In genomic region chr16:66116163-66116792, GRCh38 we compare ENCODE assay signal across 32 cellular contexts.
A peak's percentile ranks its signal among the peaks of the same experiment; 100 is the strongest.
DNase-seq lines count a peak whose midpoint lies in the region; ATAC-seq, FAIRE-seq and TF ChIP-seq lines count a peak whose summit lies in the region.
"Had no signal": no experiment of that assay in that cellular context is flagged by ENCODE, and none has a peak within 500 bp of the region (broad histone marks: within the 10 kb centered on the region; RNA-seq: fewer than 3 reads in every experiment).

No MANE protein-coding gene starts in this region.

- no peak overlapping the region for H3K4me3 Mint-ChIP-seq in MCF 10A (ENCODE audit: unreplicated experiment)
- H3K4me3 Mint-ChIP-seq: activated CD8-positive, alpha-beta T cell treated with anti-CD3 and anti-CD28 coated beads, Interleukin-2, amount 10 ng/mL, durations not matched to agents 7 days and 5 days; dendritic cell treated with granulocyte-macrophage colony-stimulating factor and Interleukin-4, amounts not matched to agents 40 ng/mL and 50 ng/mL, for 4 days; immature natural killer cell; natural killer cell treated with Interleukin-12 subunit alpha and Interleukin-12 subunit beta and Interleukin-15 and Interleukin-18, amount 100 ng/mL, for 72 hours; stimulated activated naive CD8-positive, alpha-beta T cell treated with anti-CD3 and anti-CD28 coated beads, Interleukin-15, Interleukin-2, amounts not matched to agents 100 ng/mL and 50 ng/mL, for 24 hours; T-helper 1 cell treated with Interleukin-12 subunit alpha and Interleukin-12 subunit beta and Interleukin-4 antibody, amounts not matched to agents 30 μg/mL and 1 μg/mL, for 36 hours had no signal

- H4K20me1 ChIP-seq in K562 (replicated peaks; ENCODE audit: control insufficient read depth, insufficient read depth, low read length), result no peaks in the 10 kb centered on the region

- no peak for TF ChIP-seq RAD21 in K562 (CRISPR knock-in tag; conservative IDR thresholded peaks at IDR 0.05 in 1 of 2, IDR thresholded peaks at IDR 0.05 in 1 of 2)

- no peak for ATAC-seq in K562
- ATAC-seq: activated CD8-positive, alpha-beta T cell treated with anti-CD3 and anti-CD28 coated beads, Interleukin-2, amount 10 ng/mL, durations not matched to agents 7 days and 5 days; GM12878; heart right ventricle; natural killer cell treated with Interleukin-12 subunit alpha and Interleukin-12 subunit beta and Interleukin-15 and Interleukin-18, amount 100 ng/mL, for 72 hours had no signal

- H3K27ac Mint-ChIP-seq in MCF 10A (ENCODE audit: low read depth, unreplicated experiment), result no peak overlapping the region
- H3K27ac Mint-ChIP-seq: activated CD8-positive, alpha-beta T cell treated with anti-CD3 and anti-CD28 coated beads, Interleukin-2, amount 10 ng/mL, durations not matched to agents 7 days and 5 days; dendritic cell treated with granulocyte-macrophage colony-stimulating factor and Interleukin-4, amounts not matched to agents 40 ng/mL and 50 ng/mL, for 4 days; immature natural killer cell; natural killer cell treated with Interleukin-12 subunit alpha and Interleukin-12 subunit beta and Interleukin-15 and Interleukin-18, amount 100 ng/mL, for 72 hours; stimulated activated naive CD8-positive, alpha-beta T cell treated with anti-CD3 and anti-CD28 coated beads, Interleukin-15, Interleukin-2, amounts not matched to agents 100 ng/mL and 50 ng/mL, for 24 hours; T-helper 1 cell treated with Interleukin-12 subunit alpha and Interleukin-12 subunit beta and Interleukin-4 antibody, amounts not matched to agents 30 μg/mL and 1 μg/mL, for 36 hours had no signal

- H3K9me1 ChIP-seq in K562 (ENCODE audit: control insufficient read depth, insufficient read depth, low read length), result no peaks in the 10 kb centered on the region

- no peaks in the 10 kb centered on the region for H3K79me2 ChIP-seq in K562 (ENCODE audit: control insufficient read depth, insufficient read depth, low read length)

- no peak overlapping the region for H2AFZ ChIP-seq in K562 (ENCODE audit: low read depth, low read length)

- no peaks in the 10 kb centered on the region for H3K4me1 Mint-ChIP-seq in MCF 10A (ENCODE audit: insufficient read depth, unreplicated experiment)
- H3K4me1 Mint-ChIP-seq: immature natural killer cell had no signal

- CTCF ChIA-PET in MCF 10A (lab: Yijun Ruan, JAX) (interaction anchor here (1.3 kb wide), 1 partner anchor 13 kb away, joined by 3 read pairs; no protein-coding TSS in a partner anchor), K562 (lab: Yijun Ruan, JAX; ENCODE audit: low intra/inter-chr PET ratio) (no interaction called here)

- H3K4me3 ChIP-seq in breast epithelium (no peak overlapping the region), K562 (no peak overlapping the region), fibroblast of villous mesenchyme (ENCODE audit: low read depth, low read length) (no peak overlapping the region), dorsolateral prefrontal cortex (no peak overlapping the region)
- H3K4me3 ChIP-seq: cardiac muscle cell, GM12878, heart right ventricle, left ventricle myocardium inferior, ovary, SK-N-MC, tibial artery had no signal

- BruUV-seq in MCF 10A (replicated peaks; lab: Mats Ljungman, UMichigan), result no TSS peak
- no TSS peak for BruUV-seq in K562 (replicated peaks; lab: Mats Ljungman, UMichigan)

- no peak overlapping the region for H3K4me2 ChIP-seq in K562 (ENCODE audit: insufficient read depth, low read length)

- intact Hi-C loops in MCF 10A (cut with micrococcal nuclease), result no loop called here
- intact Hi-C loops in breast epithelium (cut with DNase I; ENCODE audit: low total_unique reads), result no loop called here
- intact Hi-C loops in K562 (cut with micrococcal nuclease), result no loop called here
- intact Hi-C loops in posterior vena cava (cut with DNase I), result no loop called here
- intact Hi-C loops in dorsolateral prefrontal cortex (cut with DNase I), result no loop called here

- FAIRE-seq in K562 (lab: Jason Lieb, UNC), result no peak
- FAIRE-seq: GM12878 had no signal

- POLR2A ChIA-PET in MCF 10A (lab: Yijun Ruan, JAX) (no interaction called here), K562 (lab: Yijun Ruan, JAX) (no interaction called here)

- DNase-seq in MCF 10A (ENCODE audit: unreplicated experiment) (peak; percentile 15), breast epithelium (ENCODE audit: low spot score in 2 of 2) (no peak), K562 (ENCODE audit: extremely low read depth in 1 of 4, low spot score in 3 of 4) (no peak), fibroblast of villous mesenchyme (ENCODE audit: low read depth) (peak; percentile 44), posterior vena cava (ENCODE audit: low spot score) (no peak), ACHN (no peak), cortex of kidney (lab: John Stamatoyannopoulos, UW) (no peak), dorsolateral prefrontal cortex (no peak)
- DNase-seq: activated CD4-positive, alpha-beta T cell treated with anti-CD3 and anti-CD28 coated beads for 1 hour; activated CD8-positive, alpha-beta T cell treated with anti-CD3 and anti-CD28 coated beads, Interleukin-2, amount 10 ng/mL, durations not matched to agents 7 days and 5 days; activated naive CD4-positive, alpha-beta T cell; activated T-cell treated with anti-CD3 and anti-CD28 coated beads for 4 hours; BE2C; GOT3; heart right ventricle; immature natural killer cell; KBM-7; left ventricle myocardium inferior; midbrain; NCI-H187 treated with DMSO at 0.1 percent for 48 hours; NCI-H526; ovary; right cardiac atrium; tibial artery had no signal

- H3K9me3 Mint-ChIP-seq in MCF 10A (ENCODE audit: unreplicated experiment), result peaks cover 35% of the 10 kb centered on the region
- H3K9me3 Mint-ChIP-seq: dendritic cell treated with granulocyte-macrophage colony-stimulating factor and Interleukin-4, amounts not matched to agents 40 ng/mL and 50 ng/mL, for 4 days; immature natural killer cell; natural killer cell treated with Interleukin-12 subunit alpha and Interleukin-12 subunit beta and Interleukin-15 and Interleukin-18, amount 100 ng/mL, for 72 hours; stimulated activated naive CD8-positive, alpha-beta T cell treated with anti-CD3 and anti-CD28 coated beads, Interleukin-15, Interleukin-2, amounts not matched to agents 100 ng/mL and 50 ng/mL, for 24 hours; T-helper 1 cell treated with Interleukin-12 subunit alpha and Interleukin-12 subunit beta and Interleukin-4 antibody, amounts not matched to agents 30 μg/mL and 1 μg/mL, for 36 hours had no signal

- in situ Hi-C loops in K562 (cut with MboI) (no loop called here), ACHN (cut with HindIII; ENCODE audit: low pct_ligation_motif_present, low pct_unique_long_range_greater_than_20kb, low sequenced_read_pairs) (no loop called here)

- H3K27me3 Mint-ChIP-seq in MCF 10A (ENCODE audit: insufficient read depth, unreplicated experiment), result no peaks in the 10 kb centered on the region
- H3K27me3 Mint-ChIP-seq: stimulated activated naive CD8-positive, alpha-beta T cell treated with anti-CD3 and anti-CD28 coated beads, Interleukin-15, Interleukin-2, amounts not matched to agents 100 ng/mL and 50 ng/mL, for 24 hours had no signal

- no peak for TF ChIP-seq POLR2A in breast epithelium (IDR thresholded peaks at IDR 0.05)
- TF ChIP-seq POLR2A in K562 (conservative IDR thresholded peaks at IDR 0.05), result no peak

- H3K9ac ChIP-seq in K562 (ENCODE audit: insufficient read depth in 1 of 2, low read depth in 2 of 2, low read length in 2 of 2), result no peak overlapping the region

- H3K4me1 ChIP-seq in breast epithelium (no peaks in the 10 kb centered on the region), K562 (replicated peaks in 1 of 2; ENCODE audit: control insufficient read depth in 2 of 2, insufficient read depth in 2 of 2, low read length in 2 of 2) (no peaks in the 10 kb centered on the region)
- H3K4me1 ChIP-seq: BE2C, heart right ventricle, left ventricle myocardium inferior, tibial artery had no signal

- H3K36me3 ChIP-seq in breast epithelium, result no peaks in the 10 kb centered on the region
- H3K36me3 ChIP-seq in K562 (ENCODE audit: control insufficient read depth, insufficient read depth, low read length), result no peaks in the 10 kb centered on the region
- H3K36me3 ChIP-seq: BE2C, cardiac muscle cell, heart right ventricle, left ventricle myocardium inferior, ovary, tibial artery had no signal

- 0% methylated on average over 4 of the region's 4 CpGs for WGBS in K562 (ENCODE audit: insufficient coverage, low coverage, missing lambda C conversion rate)

- H3K27ac ChIP-seq in breast epithelium, result no peak overlapping the region
- no peak overlapping the region for H3K27ac ChIP-seq in K562 (ENCODE audit: extremely low read depth, low read depth, low read length)
- H3K27ac ChIP-seq in dorsolateral prefrontal cortex, result no peak overlapping the region
- H3K27ac ChIP-seq: 22Rv1, cardiac muscle cell, heart right ventricle, left ventricle myocardium inferior, ovary, SK-N-MC, tibial artery had no signal

- H3K27me3 ChIP-seq in breast epithelium (no peaks in the 10 kb centered on the region), K562 (ENCODE audit: control insufficient read depth in 2 of 2, insufficient read depth in 2 of 2, low read length in 2 of 2) (no peaks in the 10 kb centered on the region), dorsolateral prefrontal cortex (peaks cover 0 to 11% (median 0%) of the 10 kb centered on the region in 45 donors)
- H3K27me3 ChIP-seq: BE2C, cardiac muscle cell, ovary, tibial artery had no signal

- TF ChIP-seq EP300 in K562 (IDR thresholded peaks at IDR 0.05; ENCODE audit: low read length), result no peak

- TF ChIP-seq CTCF in MCF 10A (IDR thresholded peaks at IDR 0.05; ENCODE audit: unreplicated experiment) (no peak), breast epithelium (IDR thresholded peaks at IDR 0.05) (no peak), K562 (IDR thresholded peaks at IDR 0.05 in 2 of 3, conservative IDR thresholded peaks at IDR 0.05 in 1 of 3; ENCODE audit: insufficient read depth in 2 of 3, low read depth in 1 of 3, low read length in 3 of 3) (no peak), fibroblast of villous mesenchyme (IDR thresholded peaks at IDR 0.05; ENCODE audit: insufficient read depth, low read depth, low read length) (no peak), dorsolateral prefrontal cortex (IDR thresholded peaks at IDR 0.05 in 54 of 56, conservative IDR thresholded peaks at IDR 0.05 in 2 of 56; ENCODE audit: low read depth in 1 of 56, partially characterized antibody in 56 of 56) (no peak)

- H3K9me3 ChIP-seq in breast epithelium, result no peaks in the 10 kb centered on the region
- H3K9me3 ChIP-seq in K562 (replicated peaks; ENCODE audit: control insufficient read depth, insufficient read depth, low read depth, low read length), result no peaks in the 10 kb centered on the region
- H3K9me3 ChIP-seq: left ventricle myocardium inferior, ovary, tibial artery had no signal

- no peaks in the 10 kb centered on the region for H3K36me3 Mint-ChIP-seq in MCF 10A (ENCODE audit: insufficient read depth, unreplicated experiment)
- H3K36me3 Mint-ChIP-seq: immature natural killer cell; natural killer cell treated with Interleukin-12 subunit alpha and Interleukin-12 subunit beta and Interleukin-15 and Interleukin-18, amount 100 ng/mL, for 72 hours had no signal

TF ChIP-seq in K562, 482 proteins besides CTCF, POLR2A, EP300 and RAD21 (continues in another document):
- TF ChIP-seq FOSL1 (tag; conservative IDR thresholded peaks at IDR 0.05), result 0 out of 2 replicates have a peak, but pooled peaks have one; percentile 40
- no peak for TF ChIP-seq DMBX1 (CRISPR knock-in tag; IDR thresholded peaks at IDR 0.05; ENCODE audit: borderline replicate concordance)

Comparison
In these comparisons a context has a peak if more than half of its experiments do, and no peak if none do; other contexts are left out.
1. DNase-seq: peak in MCF 10A (single experiment) and fibroblast of villous mesenchyme (single experiment); none in breast epithelium (0 of 2), K562 (0 of 4), posterior vena cava (single experiment), ACHN (single experiment), cortex of kidney (single experiment) and dorsolateral prefrontal cortex (0 of 10).